ENCODE assay signal across 8 cellular contexts in the genomic region with DNA sequence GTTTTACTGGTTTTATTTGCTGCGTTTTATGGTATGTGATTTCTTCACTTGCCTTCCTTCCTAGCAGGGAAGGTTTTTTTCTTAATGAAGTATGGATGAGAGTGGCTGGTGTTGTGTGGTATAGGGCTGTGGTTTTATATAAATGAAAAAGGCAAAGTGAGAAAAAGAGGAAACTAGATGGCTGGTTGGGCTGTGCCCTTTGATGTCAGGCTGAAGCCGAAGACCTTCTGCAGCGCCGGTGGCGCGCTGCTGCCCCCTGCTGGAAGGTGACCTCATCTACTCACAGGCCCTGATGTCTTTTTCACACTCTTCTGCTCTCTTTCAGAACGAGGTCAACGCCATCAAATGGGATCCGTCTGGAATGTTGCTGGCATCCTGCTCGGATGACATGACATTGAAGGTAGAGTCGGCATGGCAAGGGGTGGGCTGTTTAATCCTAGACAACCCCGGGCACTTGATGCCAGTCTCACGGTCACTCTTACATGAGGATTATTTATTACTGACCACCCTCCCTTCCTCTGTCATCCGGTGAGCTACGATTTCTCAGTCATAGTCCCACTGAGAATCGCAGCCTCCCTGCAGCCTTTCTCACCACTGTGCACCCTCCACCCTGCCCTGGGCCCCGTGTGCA. TPM values are rescaled to one million over a fixed set of nuclear protein-coding genes. Genes with fewer than 3 reads are reported as not detected.
DNase-seq lines count a peak whose midpoint lies in the region; ATAC-seq, FAIRE-seq and TF ChIP-seq lines count a peak whose summit lies in the region.

No MANE protein-coding gene starts in this region.

- no peaks in the 10 kb centered on the region for H3K27me3 ChIP-seq in kidney epithelial cell (ENCODE audit: control insufficient read depth, insufficient read depth, low read length)

- peak; percentile 79 for TF ChIP-seq CTCF in kidney epithelial cell (IDR thresholded peaks at IDR 0.05; ENCODE audit: insufficient read depth, low read length, poor library complexity, severe bottlenecking)

- DNase-seq in GM18507 (ENCODE audit: extremely low spot score, insufficient read length, low read depth) (peak; percentile 18), NCI-H2196 (lab: John Stamatoyannopoulos, UW; ENCODE audit: unreplicated experiment) (peak; percentile 69), kidney epithelial cell (ENCODE audit: low read depth) (no peak)
- DNase-seq in activated CD4-positive, CD25-positive, alpha-beta regulatory T cell treated with anti-CD3 and anti-CD28 coated beads, Interleukin-2, amount 50 U/mL, for 72 hours, result peak; percentile 83
- DNase-seq in central memory CD4-positive, alpha-beta T cell, result peak; percentile 72
- DNase-seq in stimulated activated CD4-positive, alpha-beta T cell treated with anti-CD3 and anti-CD28 coated beads, Interleukin-2, amount 100 ng/mL, for 4 hours (ENCODE audit: low read depth), result peak; percentile 57

- FAIRE-seq in A204.1 (lab: Jason Lieb, UNC) (peak; percentile 73), GM18507 (lab: Jason Lieb, UNC) (peak; percentile 92)

- H3K4me3 ChIP-seq in kidney epithelial cell (ENCODE audit: low read depth, low read length), result no peak overlapping the region

- peak; percentile 64 for ATAC-seq in HG03039 (IDR thresholded peaks at IDR 0.05; ENCODE audit: unreplicated experiment)

- peaks cover 4% of the 10 kb centered on the region for H3K36me3 ChIP-seq in kidney epithelial cell (ENCODE audit: control insufficient read depth, insufficient read depth, low read length)

RNA-seq across cellular contexts. Expression of a gene that starts 56.6 kb away (rescaled TPM):
- 18.7 and 21.1 TPM in 2 replicates for total RNA-seq in kidney epithelial cell
